ENCODE assay signal across 1 cellular context in genomic region chr15:78672285-78673003, GRCh38.
A peak's percentile ranks its signal among the peaks of the same experiment; 100 is the strongest.
TF ChIP-seq lines count a peak whose summit lies in the region.

No MANE protein-coding gene starts in this region.

TF ChIP-seq in A549, 52 proteins besides CTCF, POLR2A, EP300 and RAD21:
- TF ChIP-seq RNF2 (IDR thresholded peaks at IDR 0.05; ENCODE audit: borderline replicate concordance, low read depth): no peak
- no peak for TF ChIP-seq BHLHE40 (IDR thresholded peaks at IDR 0.05; ENCODE audit: low read depth, low read length)
- TF ChIP-seq NFE2L2 (conservative IDR thresholded peaks at IDR 0.05; ENCODE audit: low read length): 0 out of 2 replicates have a peak, but pooled peaks have one; percentile 37
- TF ChIP-seq E2F6 (IDR thresholded peaks at IDR 0.05; ENCODE audit: borderline replicate concordance, low read depth): no peak
- TF ChIP-seq BCL3 (IDR thresholded peaks at IDR 0.05): no peak
- TF ChIP-seq MYC (IDR thresholded peaks at IDR 0.05; ENCODE audit: borderline replicate concordance, low read length): no peak
- TF ChIP-seq MAFK (IDR thresholded peaks at IDR 0.05; ENCODE audit: partially characterized antibody): peak; percentile 63
